Comparison of ENCODE assay signal across 21 cellular contexts in genomic region chr13:59665736-59666135, GRCh38.
DNase-seq lines count a peak whose midpoint lies in the region; ATAC-seq, FAIRE-seq and TF ChIP-seq lines count a peak whose summit lies in the region.
"Had no signal": no experiment of that assay in that cellular context is flagged by ENCODE, and none has a peak within 500 bp of the region (broad histone marks: within the 10 kb centered on the region; RNA-seq: fewer than 3 reads in every experiment).

No MANE protein-coding gene starts in this region.

- no peaks in the 10 kb centered on the region for H3K36me3 Mint-ChIP-seq in stimulated activated effector memory CD8-positive, alpha-beta T cell treated with anti-CD3 and anti-CD28 coated beads, Interleukin-12 subunit alpha, Interleukin-12 subunit beta, amount 100 ng/mL, for 72 hours
- H3K36me3 Mint-ChIP-seq: CD8-positive, alpha-beta T cell had no signal

- H2BK15ac ChIP-seq in H1 (ENCODE audit: low read length), result no peak overlapping the region

- no peak overlapping the region for H2AK5ac ChIP-seq in H1 (ENCODE audit: low read depth, low read length)

- no peaks in the 10 kb centered on the region for H3K27me3 ChIP-seq in BLaER1
- H3K27me3 ChIP-seq in H1 (replicated peaks in 1 of 4; ENCODE audit: control insufficient read depth in 3 of 4, extremely low read depth in 1 of 4, insufficient read depth in 3 of 4, low read length in 3 of 4), result no peaks in the 10 kb centered on the region

- 82% methylated on average over 3 of the region's 3 CpGs; no CpG with 5 or more reads in 1 of the 2 experiments for WGBS in H1 (ENCODE audit: extremely low coverage in 1 of 2, insufficient coverage in 1 of 2, insufficient read length in 1 of 2, insufficient replicate concordance in 2 of 2, low coverage in 1 of 2, low lambda C conversion rate in 2 of 2, missing lambda C conversion rate in 1 of 2), 2 experiments

- FAIRE-seq in D721Med (lab: Jason Lieb, UNC), result peak; percentile 55
- FAIRE-seq in H1 (lab: Jason Lieb, UNC), result peak; percentile 39
- FAIRE-seq: G401.6, GM12892, K562 had no signal

- peak overlapping the region; percentile 35 for H4K5ac ChIP-seq in H1 (ENCODE audit: insufficient read length, low read depth, low read length)

- POLR2A ChIA-PET in H1 (lab: Charles Lee; ENCODE audit: partially characterized antibody), result no interaction called here

- peaks cover 18% of the 10 kb centered on the region for H3K36me3 ChIP-seq in BLaER1
- H3K36me3 ChIP-seq in H1 (ENCODE audit: control insufficient read depth in 2 of 4, insufficient read depth in 4 of 4, low read length in 3 of 4), result peaks cover 0 to 3% (median 0%) of the 10 kb centered on the region in 4 experiments; a peak in 1 of 8 replicates
- H3K36me3 ChIP-seq: HAP-1 had no signal

- no peaks in the 10 kb centered on the region for H3K23me2 ChIP-seq in H1 (ENCODE audit: low read depth, low read length)

- H2BK20ac ChIP-seq in H1 (ENCODE audit: low read length), result no peak overlapping the region

- TF ChIP-seq CTCF in D721Med (IDR thresholded peaks at IDR 0.05; ENCODE audit: insufficient read depth, missing control alignments) (no peak), H1 (IDR thresholded peaks at IDR 0.05; ENCODE audit: control extremely low read depth in 1 of 3, insufficient read depth in 1 of 3, low read depth in 1 of 3, low read length in 3 of 3) (no peak)

- H3K18ac ChIP-seq in H1 (ENCODE audit: extremely low read depth, low read length), result no peak overlapping the region

- H3K9me3 ChIP-seq in BLaER1 (peaks cover 27% of the 10 kb centered on the region), H1 (ENCODE audit: insufficient read depth in 2 of 2, low read depth in 1 of 2, low read length in 1 of 2) (no peaks in the 10 kb centered on the region)
- H3K9me3 ChIP-seq: HAP-1 had no signal

- H3K9ac ChIP-seq in BLaER1, result no peak overlapping the region
- no peak overlapping the region for H3K9ac ChIP-seq in H1 (replicated peaks in 1 of 4; ENCODE audit: extremely low read depth in 1 of 4, low read depth in 3 of 4, low read length in 3 of 4)

- no peak overlapping the region for H2BK12ac ChIP-seq in H1 (ENCODE audit: low read depth, low read length)

- no peak overlapping the region for H4K91ac ChIP-seq in H1 (replicated peaks; ENCODE audit: insufficient read length, low read length)

- no peak overlapping the region for H4K8ac ChIP-seq in H1 (ENCODE audit: extremely low read depth, insufficient read depth, low read length)

- no peaks in the 10 kb centered on the region for H3K79me1 ChIP-seq in H1 (ENCODE audit: low read depth, low read length)

- no peak overlapping the region for H2BK5ac ChIP-seq in H1 (ENCODE audit: low read depth, low read length)

- H3K27ac ChIP-seq in BLaER1 (no peak overlapping the region), H1 (ENCODE audit: low read depth, low read length) (no peak overlapping the region)

- no peaks in the 10 kb centered on the region for H3K4me1 Mint-ChIP-seq in stimulated activated effector memory CD8-positive, alpha-beta T cell treated with anti-CD3 and anti-CD28 coated beads, Interleukin-12 subunit alpha, Interleukin-12 subunit beta, amount 100 ng/mL, for 72 hours

- H3K4me2 ChIP-seq in BLaER1 (peak overlapping the region; percentile 40; the same call in 1 of the 2 replicates), H1 (ENCODE audit: insufficient read depth in 1 of 2, low read depth in 2 of 2, low read length in 2 of 2) (no peak overlapping the region)

- H2BK120ac ChIP-seq in H1 (replicated peaks; ENCODE audit: low read depth, low read length), result no peak overlapping the region

- CTCF ChIA-PET in H1 (lab: Charles Lee; ENCODE audit: partially characterized antibody), result interaction anchor here (0.8 to 1.0 kb wide), 2 partner anchors 12 to 82 kb away, joined by 3 read pairs; no protein-coding TSS in a partner anchor

- H3K4ac ChIP-seq in H1 (replicated peaks; ENCODE audit: insufficient read length, low read depth, low read length), result no peak overlapping the region

- no peak for TF ChIP-seq RAD21 in H1 (IDR thresholded peaks at IDR 0.05 in 1 of 2, conservative IDR thresholded peaks at IDR 0.05 in 1 of 2; ENCODE audit: low read depth in 2 of 2, low read length in 2 of 2)

- H4K20me1 ChIP-seq in BLaER1 (no peaks in the 10 kb centered on the region), H1 (replicated peaks in 1 of 2; ENCODE audit: control insufficient read depth in 1 of 2, insufficient read depth in 2 of 2, low read length in 2 of 2) (no peaks in the 10 kb centered on the region)

- DNase-seq in D721Med (ENCODE audit: insufficient read length, low spot score) (no peak), H1 (ENCODE audit: low read depth in 1 of 2, low spot score in 2 of 2) (no peak), iris pigment epithelial cell (ENCODE audit: low read depth) (peak; percentile 12), kidney tubule cell (ENCODE audit: low spot score) (no peak)
- DNase-seq in stimulated activated effector memory CD8-positive, alpha-beta T cell treated with anti-CD3 and anti-CD28 coated beads, Interleukin-12 subunit alpha, Interleukin-12 subunit beta, amount 100 ng/mL, for 72 hours (ENCODE audit: low spot score in 2 of 2), result no peak
- DNase-seq: ACHN; C1 segment of cervical spinal cord; Calu3; CD8-positive, alpha-beta T cell; MM.1S; NCI-H1048; NCI-H1436; NCI-H187 treated with DMSO at 0.1 percent for 48 hours; NCI-H526 had no signal

- H3K4me3 ChIP-seq in BLaER1 (no peak overlapping the region), H1 (ENCODE audit: extremely low read depth in 1 of 4, insufficient read depth in 2 of 4, low read depth in 3 of 4, low read length in 4 of 4) (no peak overlapping the region)
- H3K4me3 ChIP-seq: HAP-1, K562 had no signal

- no peak for TF ChIP-seq POLR2A in H1 (IDR thresholded peaks at IDR 0.05; ENCODE audit: control extremely low read depth in 1 of 2, low read depth in 2 of 2, low read length in 2 of 2)

- no peak overlapping the region for H3K23ac ChIP-seq in H1 (ENCODE audit: insufficient read length)

- no peak overlapping the region for H3K27ac Mint-ChIP-seq in stimulated activated effector memory CD8-positive, alpha-beta T cell treated with anti-CD3 and anti-CD28 coated beads, Interleukin-12 subunit alpha, Interleukin-12 subunit beta, amount 100 ng/mL, for 72 hours
- H3K27ac Mint-ChIP-seq: CD8-positive, alpha-beta T cell had no signal

- no peaks in the 10 kb centered on the region for H3K9me3 Mint-ChIP-seq in stimulated activated effector memory CD8-positive, alpha-beta T cell treated with anti-CD3 and anti-CD28 coated beads, Interleukin-12 subunit alpha, Interleukin-12 subunit beta, amount 100 ng/mL, for 72 hours
- H3K9me3 Mint-ChIP-seq: CD8-positive, alpha-beta T cell had no signal

- H3K4me1 ChIP-seq in BLaER1 (peaks cover 23% of the 10 kb centered on the region), H1 (replicated peaks in 1 of 4; ENCODE audit: control insufficient read depth in 3 of 4, insufficient read depth in 4 of 4, low read length in 3 of 4) (peaks cover 3 to 6% (median 5%) of the 10 kb centered on the region in 4 experiments; a peak in 6 of 7 replicates)
- H3K4me1 ChIP-seq: HAP-1 had no signal

- H3K79me2 ChIP-seq in H1 (ENCODE audit: control insufficient read depth in 1 of 2, insufficient read depth in 2 of 2, low read length in 2 of 2), result no peaks in the 10 kb centered on the region

- no peak for ATAC-seq in stimulated activated effector memory CD8-positive, alpha-beta T cell treated with anti-CD3 and anti-CD28 coated beads, Interleukin-12 subunit alpha, Interleukin-12 subunit beta, amount 100 ng/mL, for 72 hours
- no peak for ATAC-seq in HG02884 (IDR thresholded peaks at IDR 0.05; ENCODE audit: unreplicated experiment)
- ATAC-seq: CD8-positive, alpha-beta T cell; K562; Right ventricle myocardium inferior had no signal

- H3K56ac ChIP-seq in H1 (replicated peaks; ENCODE audit: insufficient read length, low read depth, low read length), result no peak overlapping the region

- H3K4me3 Mint-ChIP-seq in stimulated activated effector memory CD8-positive, alpha-beta T cell treated with anti-CD3 and anti-CD28 coated beads, Interleukin-12 subunit alpha, Interleukin-12 subunit beta, amount 100 ng/mL, for 72 hours, result no peak overlapping the region
- H3K4me3 Mint-ChIP-seq: CD8-positive, alpha-beta T cell had no signal

- no peak for TF ChIP-seq EP300 in H1 (IDR thresholded peaks at IDR 0.05; ENCODE audit: borderline replicate concordance in 1 of 2, low read depth in 2 of 2, low read length in 2 of 2)

- H3K14ac ChIP-seq in H1 (ENCODE audit: insufficient read length), result no peak overlapping the region

- no peak overlapping the region for H2AFZ ChIP-seq in H1 (ENCODE audit: low read length)

TF ChIP-seq in H1, 55 proteins besides CTCF, POLR2A, EP300 and RAD21:
- TF ChIP-seq CBX8 (IDR thresholded peaks at IDR 0.05; ENCODE audit: borderline replicate concordance, low read depth, low read length), result no peak
- TF ChIP-seq CTBP2 (IDR thresholded peaks at IDR 0.05; ENCODE audit: borderline replicate concordance, insufficient read depth, insufficient read length, low read length), result no peak
- no peak for TF ChIP-seq CBX5 (IDR thresholded peaks at IDR 0.05; ENCODE audit: low read depth, low read length)
- TF ChIP-seq ZNF274 (IDR thresholded peaks at IDR 0.05; ENCODE audit: borderline replicate concordance, extremely low read depth, low read length), result no peak
- TF ChIP-seq SUZ12 (IDR thresholded peaks at IDR 0.05; ENCODE audit: low read length), result no peak
- TF ChIP-seq CEBPB (IDR thresholded peaks at IDR 0.05; ENCODE audit: low read depth, low read length), result no peak
- TF ChIP-seq POU5F1 (IDR thresholded peaks at IDR 0.05; ENCODE audit: low read depth, low read length), result no peak
- TF ChIP-seq CHD1 (IDR thresholded peaks at IDR 0.05; ENCODE audit: low read depth, low read length), result no peak
- TF ChIP-seq ASH2L (IDR thresholded peaks at IDR 0.05; ENCODE audit: low read length), result no peak
TF ChIP-seq in H1: peak in this region for 0.
